9 cellular contexts compared by ENCODE assay signal in genomic region chr2:38528008-38528442, GRCh38.
A peak's percentile ranks its signal among the peaks of the same experiment; 100 is the strongest.
DNase-seq lines count a peak whose midpoint lies in the region; ATAC-seq and TF ChIP-seq lines count a peak whose summit lies in the region.
"Had no signal": no experiment of that assay in that cellular context is flagged by ENCODE, and none has a peak within 500 bp of the region (broad histone marks: within the 10 kb centered on the region; RNA-seq: fewer than 3 reads in every experiment).

No MANE protein-coding gene starts in this region.

- no peak overlapping the region for H3K9ac ChIP-seq in duodenal mucosa (ENCODE audit: low read depth in 1 of 2, low read length in 2 of 2)
- H3K9ac ChIP-seq: KMS-11 had no signal

- DNase-seq in DMS 273 (lab: John Stamatoyannopoulos, UW; ENCODE audit: unreplicated experiment) (peak; percentile 93), MG63 (peak; percentile 62), memory B cell (ENCODE audit: low spot score in 2 of 2) (peak in 1 of 2 donors; percentile 6)
- peak; percentile 23 for DNase-seq in stimulated activated CD8-positive, alpha-beta memory T cell treated with anti-CD3 and anti-CD28 coated beads, Interleukin-4, amount 100 ng/mL, for 24 hours (ENCODE audit: low read depth)

- H3K36me3 Mint-ChIP-seq in memory B cell: peaks cover 1% of the 10 kb centered on the region

- peaks cover 15% of the 10 kb centered on the region for H3K4me1 Mint-ChIP-seq in memory B cell

- no peak overlapping the region for H3K27ac ChIP-seq in duodenal mucosa (ENCODE audit: low read depth, low read length)
- H3K27ac ChIP-seq: KMS-11 had no signal

- H3K9me3 ChIP-seq in MG63 (no peaks in the 10 kb centered on the region), duodenal mucosa (ENCODE audit: control insufficient read depth in 1 of 2, low read length in 2 of 2) (no peaks in the 10 kb centered on the region)

- H3K27me3 Mint-ChIP-seq in memory B cell: peaks cover 6% of the 10 kb centered on the region

- peak overlapping the region; percentile 64 for H3K4me3 Mint-ChIP-seq in memory B cell

- no peaks in the 10 kb centered on the region for H3K36me3 ChIP-seq in MG63
- H3K36me3 ChIP-seq in duodenal mucosa (ENCODE audit: control insufficient read depth in 1 of 2, insufficient read depth in 2 of 2, low read length in 2 of 2): no peaks in the 10 kb centered on the region

- no peaks in the 10 kb centered on the region for H3K9me3 Mint-ChIP-seq in memory B cell

- TF ChIP-seq CTCF in WI38 (IDR thresholded peaks at IDR 0.05; ENCODE audit: low read depth, low read length): no peak

- no peaks in the 10 kb centered on the region for H3K27me3 ChIP-seq in MG63
- peaks cover 5 to 8% of the 10 kb centered on the region in 2 donors for H3K27me3 ChIP-seq in duodenal mucosa (ENCODE audit: control insufficient read depth in 1 of 2, insufficient read depth in 2 of 2, low read length in 2 of 2)

- no peak overlapping the region for H3K27ac Mint-ChIP-seq in memory B cell

- no peaks in the 10 kb centered on the region for H3K4me1 ChIP-seq in duodenal mucosa (ENCODE audit: control insufficient read depth in 1 of 2, insufficient read depth in 2 of 2, low read length in 2 of 2)

- peak overlapping the region; percentile 39 for H3K4me3 ChIP-seq in MG63
- H3K4me3 ChIP-seq in WI38 (ENCODE audit: low read depth, low read length): peak overlapping the region; percentile 43
- H3K4me3 ChIP-seq in duodenal mucosa (ENCODE audit: low read depth in 1 of 2, low read length in 2 of 2): peak overlapping the region; percentile 24 to 55

- ATAC-seq in memory B cell (ENCODE audit: low read depth): peak; percentile 30
- ATAC-seq in HG03565 (IDR thresholded peaks at IDR 0.05; ENCODE audit: unreplicated experiment): no peak
- ATAC-seq in GM19452 (IDR thresholded peaks at IDR 0.05; ENCODE audit: unreplicated experiment): no peak
